Comparison of ENCODE assay signal across 16 cellular contexts in genomic region chr11:114447892-114448291, GRCh38. TPM values are rescaled to one million over a fixed set of nuclear protein-coding genes. Genes with fewer than 3 reads are reported as not detected.
DNase-seq lines count a peak whose midpoint lies in the region; ATAC-seq, FAIRE-seq and TF ChIP-seq lines count a peak whose summit lies in the region.
"Had no signal": no experiment of that assay in that cellular context is flagged by ENCODE, and none has a peak within 500 bp of the region (broad histone marks: within the 10 kb centered on the region; RNA-seq: fewer than 3 reads in every experiment).

No MANE protein-coding gene starts in this region.

- H3K9me1 ChIP-seq in IMR-90 (ENCODE audit: insufficient read depth, low read length), result peaks cover 6% of the 10 kb centered on the region; the same call in 1 of the 2 replicates

- 0 out of 2 replicates have a peak overlapping the region, but pooled peaks have one; percentile 43 for H4K91ac ChIP-seq in IMR-90 (ENCODE audit: insufficient read depth, low read depth, low read length)

- H3K9me3 Mint-ChIP-seq in mesothelial cell of epicardium, result no peaks in the 10 kb centered on the region
- H3K9me3 Mint-ChIP-seq: activated T-helper 17 cell treated with anti-CD3 and anti-CD28 coated beads, Interleukin-2, amount 50 U/mL, for 72 hours; WTC11 had no signal

- H3K4me3 ChIP-seq in IMR-90 (ENCODE audit: insufficient read depth, low read depth, low read length), result no peak overlapping the region; the same call in 1 of the 2 replicates
- H3K4me3 ChIP-seq in cardiac fibroblast (replicated peaks in 1 of 2; ENCODE audit: low read depth in 2 of 2, low read length in 2 of 2), result no peak overlapping the region
- H3K4me3 ChIP-seq in dorsolateral prefrontal cortex, result no peak overlapping the region
- H3K4me3 ChIP-seq: prostate gland, uterus had no signal

- peak overlapping the region; percentile 94 for H3K18ac ChIP-seq in IMR-90 (ENCODE audit: low read depth, low read length)

- peak overlapping the region; percentile 97 for H3K4me2 ChIP-seq in IMR-90 (ENCODE audit: low read depth, low read length)

- no peak for TF ChIP-seq POLR2A in IMR-90 (IDR thresholded peaks at IDR 0.05; ENCODE audit: low read depth, low read length)

- no TSS peak for BruUV-seq in IMR-90 (replicated peaks; lab: Mats Ljungman, UMichigan)

- H4K5ac ChIP-seq in IMR-90 (ENCODE audit: low read depth, low read length), result peak overlapping the region; percentile 81

- no peak overlapping the region for H3K14ac ChIP-seq in IMR-90 (replicated peaks; ENCODE audit: low read depth, low read length)

- H2BK5ac ChIP-seq in IMR-90 (ENCODE audit: low read depth, low read length, poor library complexity, severe bottlenecking), result peak overlapping the region; percentile 68

- TF ChIP-seq RAD21 in IMR-90 (IDR thresholded peaks at IDR 0.05; ENCODE audit: low read length), result no peak

- no peak for FAIRE-seq in HTR-8/SVneo (lab: Jason Lieb, UNC)

- POLR2A ChIA-PET in IMR-90 (lab: Charles Lee; ENCODE audit: unreplicated experiment), result interaction anchor here (0.7 kb wide), 1 partner anchor 44 kb away, joined by 3 read pairs; no protein-coding TSS in a partner anchor

- peaks cover 25% of the 10 kb centered on the region for H3K36me3 Mint-ChIP-seq in mesothelial cell of epicardium

- DNase-seq in AG09319 (ENCODE audit: extremely low read depth, low read depth), result peak; percentile 57
- DNase-seq in IMR-90, result peak; percentile 85
- DNase-seq in cardiac fibroblast (ENCODE audit: low read depth in 2 of 2), result peak; percentile 8 to 42
- no peak for DNase-seq in mesothelial cell of epicardium (ENCODE audit: low spot score in 2 of 2, unreplicated experiment in 2 of 2)
- DNase-seq in head of caudate nucleus, result no peak
- DNase-seq in dorsolateral prefrontal cortex, result no peak
- no peak for DNase-seq in HTR-8/SVneo (ENCODE audit: insufficient read length, low spot score)
- DNase-seq in D341Med (ENCODE audit: low spot score), result no peak
- DNase-seq: DMS79, left ventricle myocardium superior, NCI-H1436 treated with DMSO at 0.1 percent for 48 hours, NCI-H524 treated with DMSO at 0.1 percent for 48 hours, uterus had no signal

- H2AK9ac ChIP-seq in IMR-90 (replicated peaks; ENCODE audit: low read depth, low read length, poor library complexity), result no peak overlapping the region

- no peaks in the 10 kb centered on the region for H3K9me3 ChIP-seq in IMR-90 (ENCODE audit: control insufficient read depth, insufficient read depth, low read length)
- H3K9me3 ChIP-seq: prostate gland, uterus had no signal

- peaks cover 22% of the 10 kb centered on the region for H3K36me3 ChIP-seq in IMR-90 (ENCODE audit: control insufficient read depth, insufficient read depth, low read length)
- H3K36me3 ChIP-seq: uterus had no signal

- H3K4me3 Mint-ChIP-seq in mesothelial cell of epicardium, result no peak overlapping the region
- H3K4me3 Mint-ChIP-seq: activated T-helper 17 cell treated with anti-CD3 and anti-CD28 coated beads, Interleukin-2, amount 50 U/mL, for 72 hours; WTC11 had no signal

- WGBS in IMR-90 (ENCODE audit: extremely low coverage in 2 of 2, insufficient read length in 1 of 2), 2 experiments, result no CpG with 5 or more reads among the region's 3 CpGs

- no peak overlapping the region for H3K23ac ChIP-seq in IMR-90 (ENCODE audit: low read depth, low read length)

- H2AK5ac ChIP-seq in IMR-90 (ENCODE audit: low read depth, low read length), result no peak overlapping the region

- peak overlapping the region in 1 of 2 experiments; percentile 54; a peak in 2 of 4 replicates for H4K8ac ChIP-seq in IMR-90 (ENCODE audit: low read depth in 2 of 2, low read length in 2 of 2)

- peak overlapping the region; percentile 78 for H2BK120ac ChIP-seq in IMR-90 (ENCODE audit: low read depth, low read length)

- H3K27ac ChIP-seq in IMR-90 (ENCODE audit: insufficient read depth, low read length), result peak overlapping the region; percentile 93; the same call in 1 of the 2 replicates
- no peak overlapping the region for H3K27ac ChIP-seq in dorsolateral prefrontal cortex
- H3K27ac ChIP-seq: prostate gland, uterus had no signal

- H3K79me1 ChIP-seq in IMR-90 (ENCODE audit: low read depth in 1 of 2, low read length in 2 of 2), result peaks cover 31 to 52% of the 10 kb centered on the region in 2 experiments

- peak; percentile 90 for ATAC-seq in IMR-90 (ENCODE audit: low read depth)
- ATAC-seq: activated T-helper 17 cell treated with anti-CD3 and anti-CD28 coated beads, Interleukin-2, amount 50 U/mL, for 72 hours; WTC11 had no signal

- H3K27me3 ChIP-seq in IMR-90 (ENCODE audit: control insufficient read depth, insufficient read depth, low read length) (no peaks in the 10 kb centered on the region), dorsolateral prefrontal cortex (no peaks in the 10 kb centered on the region)
- H3K27me3 ChIP-seq: uterus had no signal

- no peaks in the 10 kb centered on the region for H4K20me1 ChIP-seq in IMR-90 (ENCODE audit: insufficient read depth, low read length)

- peak overlapping the region; percentile 52 for H3K27ac Mint-ChIP-seq in mesothelial cell of epicardium
- H3K27ac Mint-ChIP-seq: activated T-helper 17 cell treated with anti-CD3 and anti-CD28 coated beads, Interleukin-2, amount 50 U/mL, for 72 hours had no signal

- H3K27me3 Mint-ChIP-seq in mesothelial cell of epicardium (ENCODE audit: low read depth), result no peaks in the 10 kb centered on the region
- H3K27me3 Mint-ChIP-seq: activated T-helper 17 cell treated with anti-CD3 and anti-CD28 coated beads, Interleukin-2, amount 50 U/mL, for 72 hours had no signal

- H2BK15ac ChIP-seq in IMR-90 (ENCODE audit: low read depth, low read length), result no peak overlapping the region

- no peak for TF ChIP-seq CTCF in AG09319 (IDR thresholded peaks at IDR 0.05; ENCODE audit: low read depth, low read length)
- no peak for TF ChIP-seq CTCF in IMR-90 (conservative IDR thresholded peaks at IDR 0.05; ENCODE audit: low read depth, low read length)
- TF ChIP-seq CTCF in cardiac fibroblast (IDR thresholded peaks at IDR 0.05; ENCODE audit: low read depth, low read length), result no peak
- no peak for TF ChIP-seq CTCF in mesothelial cell of epicardium (IDR thresholded peaks at IDR 0.05; ENCODE audit: unreplicated experiment)
- TF ChIP-seq CTCF in dorsolateral prefrontal cortex (IDR thresholded peaks at IDR 0.05 in 54 of 56, conservative IDR thresholded peaks at IDR 0.05 in 2 of 56; ENCODE audit: low read depth in 1 of 56, partially characterized antibody in 56 of 56), result no peak

- H3K56ac ChIP-seq in IMR-90 (ENCODE audit: extremely low read depth, insufficient read depth, low read length), result peak overlapping the region; percentile 78; the same call in 1 of the 2 replicates

- CTCF ChIA-PET in IMR-90 (lab: Yijun Ruan, JAX), result interaction anchor here (0.6 to 1.1 kb wide), 3 partner anchors 81 to 181 kb away, joined by 3 to 4 read pairs (median 3); no protein-coding TSS in a partner anchor

- dilution Hi-C loops in IMR-90 (cut with HindIII; ENCODE audit: low sequenced_read_pairs, unreplicated experiment), result no loop called here

- peak overlapping the region; percentile 85 for H2BK20ac ChIP-seq in IMR-90 (ENCODE audit: low read depth, low read length)

- in situ Hi-C loops in IMR-90 (cut with MboI; ENCODE audit: low sequenced_read_pairs), result loop anchor here (10.0 kb wide), 1 partner anchor 93 kb away; no protein-coding TSS in a partner anchor

- no peak overlapping the region for H2AFZ ChIP-seq in IMR-90 (replicated peaks; ENCODE audit: low read length, poor library complexity)

- H3K4me1 ChIP-seq in IMR-90 (ENCODE audit: control insufficient read depth, insufficient read depth, low read length), result peaks cover 16% of the 10 kb centered on the region
- H3K4me1 ChIP-seq: prostate gland had no signal

- intact Hi-C loops in IMR-90 (cut with micrococcal nuclease), result loop anchor here (5.0 kb wide), 1 partner anchor 151 kb away; the partner anchor contains the start of gene NNMT
- intact Hi-C loops in head of caudate nucleus (cut with DNase I), result no loop called here
- intact Hi-C loops in dorsolateral prefrontal cortex (cut with DNase I), result no loop called here

- H3K4ac ChIP-seq in IMR-90 (ENCODE audit: low read depth, low read length), result peak overlapping the region; percentile 81; the same call in 1 of the 2 replicates

- H3K9ac ChIP-seq in IMR-90 (ENCODE audit: low read depth, low read length), result peak overlapping the region; percentile 67

- peaks cover 18% of the 10 kb centered on the region for H3K4me1 Mint-ChIP-seq in mesothelial cell of epicardium

TF ChIP-seq in IMR-90, 13 proteins besides CTCF, POLR2A, EP300 and RAD21:
- peak; percentile 84 for TF ChIP-seq CEBPB (IDR thresholded peaks at IDR 0.05; ENCODE audit: low read depth, low read length)
- no peak for TF ChIP-seq SMC3 (IDR thresholded peaks at IDR 0.05; ENCODE audit: low read depth, low read length)

RNA-seq across cellular contexts. Expression of gene REXO2, which starts 8.6 kb away (rescaled TPM):
- total RNA-seq in IMR-90 (2012; rRNA removed) (179 and 276 TPM in 2 replicates), mesothelial cell of epicardium (71.4 to 83.5 TPM (median 77.2 TPM) in 3 replicates), dorsolateral prefrontal cortex (10 to 100 TPM; 28.6 to 62.5 (median 42.4) TPM)
- 255 and 257 TPM in 2 replicates for polyA plus RNA-seq in IMR-90 (2012; rRNA removed)
- polyA plus RNA-seq in IMR-90 (2012; cell fraction: cytosol; rRNA removed), result 284 and 311 TPM in 2 replicates
- polyA plus RNA-seq in IMR-90 (2012; cell fraction: nucleus; rRNA removed; ENCODE audit: low replicate concordance), result 112 and 307 TPM in 2 replicates

RNA-seq across cellular contexts. Expression of gene RBM7, which starts 47.4 kb away (rescaled TPM):
- total RNA-seq in IMR-90 (2012; rRNA removed) (110 and 111 TPM in 2 replicates), mesothelial cell of epicardium (30.4 to 38.2 TPM (median 35.7 TPM) in 3 replicates), dorsolateral prefrontal cortex (10 to 100 TPM in 117 of 120 experiments, 1 to 10 TPM in 3; 8.3 to 29.9 (median 17.0) TPM)
- polyA plus RNA-seq in IMR-90 (2012; rRNA removed), result 24.4 and 27.8 TPM in 2 replicates
- 6.6 and 7.7 TPM in 2 replicates for polyA plus RNA-seq in IMR-90 (2012; cell fraction: cytosol; rRNA removed)
- 2.7 and 18.4 TPM in 2 replicates for polyA plus RNA-seq in IMR-90 (2012; cell fraction: nucleus; rRNA removed; ENCODE audit: low replicate concordance)

RNA-seq across cellular contexts. Expression of gene C11orf71, which starts 47.6 kb away (rescaled TPM):
- total RNA-seq in IMR-90 (2012; rRNA removed), result 2.3 and 3.6 TPM in 2 replicates
- 3.0 and 3.7 TPM in 2 replicates for polyA plus RNA-seq in IMR-90 (2012; rRNA removed)
- 5.4 and 6.8 TPM in 2 replicates for polyA plus RNA-seq in IMR-90 (2012; cell fraction: cytosol; rRNA removed)
- 5.2 TPM in 2 replicates for polyA plus RNA-seq in IMR-90 (2012; cell fraction: nucleus; rRNA removed; ENCODE audit: low replicate concordance)
- total RNA-seq in mesothelial cell of epicardium, result 7.1 to 8.8 TPM (median 8.1 TPM) in 3 replicates
- total RNA-seq in dorsolateral prefrontal cortex, result 10 to 100 TPM in 97 of 120 experiments, 1 to 10 TPM in 23; 6.3 to 33.8 (median 12.8) TPM

Comparison
In these comparisons a context has a peak if more than half of its experiments do, and no peak if none do; other contexts are left out.
1. DNase-seq: peak in AG09319 (single experiment), IMR-90 (single experiment) and cardiac fibroblast (2 of 2); none in mesothelial cell of epicardium (0 of 2), head of caudate nucleus (0 of 42), dorsolateral prefrontal cortex (0 of 10), HTR-8/SVneo (single experiment) and D341Med (single experiment).